In the genomic region with DNA sequence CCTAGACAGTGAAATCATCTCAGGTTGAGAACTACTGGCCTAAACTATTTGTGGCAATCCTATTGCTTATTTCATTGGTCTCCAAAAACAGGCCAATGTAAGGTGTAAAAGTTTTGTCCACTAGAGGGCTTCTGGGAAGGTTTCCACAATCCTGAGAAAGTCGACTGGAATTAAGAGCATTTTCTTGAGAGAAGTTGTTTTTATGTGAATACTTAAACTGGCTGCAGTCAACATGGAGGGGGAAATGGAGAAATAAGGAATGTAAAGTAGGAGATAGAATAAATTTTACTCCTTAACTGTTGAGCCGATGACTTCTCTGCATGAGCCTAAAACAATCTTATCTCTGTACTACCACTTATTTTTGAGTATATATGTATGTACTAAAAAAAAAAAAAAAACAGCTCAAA, we compare ENCODE assay signal across 8 cellular contexts. TPM values are rescaled to one million over a fixed set of nuclear protein-coding genes. Genes with fewer than 3 reads are reported as not detected.
A peak's percentile ranks its signal among the peaks of the same experiment; 100 is the strongest.
DNase-seq lines count a peak whose midpoint lies in the region; ATAC-seq and TF ChIP-seq lines count a peak whose summit lies in the region.

No MANE protein-coding gene starts in this region.

- H3K4me3 ChIP-seq in KMS-11 (IDR thresholded peaks at IDR 0.05; ENCODE audit: insufficient read depth, low read depth, low read length) (no peak overlapping the region), smooth muscle cell (no peak overlapping the region)

- DNase-seq in COLO829 (ENCODE audit: low spot score): peak; percentile 76
- no peak for DNase-seq in activated B cell treated with CpG ODN at 0.5 μM for 24 hours
- no peak for DNase-seq in left ventricle myocardium superior
- DNase-seq in smooth muscle cell (lab: John Stamatoyannopoulos, UW; ENCODE audit: unreplicated experiment): no peak
- no peak for DNase-seq in GM19238 (ENCODE audit: insufficient read length, low spot score)

- H3K36me3 ChIP-seq in KMS-11 (ENCODE audit: insufficient read depth) (no peaks in the 10 kb centered on the region), smooth muscle cell (ENCODE audit: low read depth) (no peaks in the 10 kb centered on the region)

- peaks cover 8% of the 10 kb centered on the region for H3K4me1 Mint-ChIP-seq in activated B cell treated with CpG ODN at 0.5 μM for 24 hours

- H3K27me3 ChIP-seq in KMS-11 (ENCODE audit: insufficient read depth, low read depth): no peaks in the 10 kb centered on the region
- H3K27me3 ChIP-seq in smooth muscle cell (ENCODE audit: low read depth): no peaks in the 10 kb centered on the region

- no peak overlapping the region for H3K27ac Mint-ChIP-seq in activated B cell treated with CpG ODN at 0.5 μM for 24 hours

- H3K9me3 ChIP-seq in smooth muscle cell (replicated peaks; ENCODE audit: low read depth): no peaks in the 10 kb centered on the region

- no peak overlapping the region for H3K4me3 Mint-ChIP-seq in activated B cell treated with CpG ODN at 0.5 μM for 24 hours

- TF ChIP-seq CTCF in KMS-11 (conservative IDR thresholded peaks at IDR 0.05; ENCODE audit: low read depth, low read length) (peak; percentile 88), activated B cell treated with CpG ODN at 0.5 μM for 24 hours (IDR thresholded peaks at IDR 0.05) (peak; percentile 34), smooth muscle cell (IDR thresholded peaks at IDR 0.05; ENCODE audit: borderline replicate concordance, insufficient read depth, poor library complexity, severe bottlenecking) (peak; percentile 80)

- POLR2A ChIA-PET in activated B cell treated with CpG ODN at 0.5 μM for 24 hours (lab: Charles Lee): interaction anchor here (0.5 to 0.7 kb wide), 2 partner anchors 15 to 485 kb away, joined by 3 read pairs; no protein-coding TSS in a partner anchor

- ATAC-seq in GM18868 (IDR thresholded peaks at IDR 0.05; ENCODE audit: unreplicated experiment) (peak; percentile 59), activated B cell treated with CpG ODN at 0.5 μM for 24 hours (ENCODE audit: low read depth) (peak; percentile 34), left ventricle myocardium superior (peak; percentile 51), HG03520 (IDR thresholded peaks at IDR 0.05; ENCODE audit: unreplicated experiment) (no peak)

- no peak overlapping the region for H3K4me2 ChIP-seq in KMS-11
- H3K4me2 ChIP-seq in smooth muscle cell: no peak overlapping the region

- H2AFZ ChIP-seq in KMS-11 (ENCODE audit: low read depth): no peak overlapping the region
- no peak overlapping the region for H2AFZ ChIP-seq in smooth muscle cell (ENCODE audit: low read depth)

- intact Hi-C loops in activated B cell treated with CpG ODN at 0.5 μM for 24 hours (cut with micrococcal nuclease): loop anchor here (1.0 to 2.0 kb wide), 3 partner anchors 10 to 465 kb away; a partner anchor contains a TSS
- intact Hi-C loops in left ventricle myocardium superior (cut with micrococcal nuclease): loop anchor here (10.0 kb wide), 1 partner anchor 465 kb away; no protein-coding TSS in a partner anchor

- H3K9ac ChIP-seq in KMS-11: no peak overlapping the region
- H3K9ac ChIP-seq in smooth muscle cell (ENCODE audit: low read depth): no peak overlapping the region

- no peaks in the 10 kb centered on the region for H3K27me3 Mint-ChIP-seq in activated B cell treated with CpG ODN at 0.5 μM for 24 hours

- no peaks in the 10 kb centered on the region for H3F3A ChIP-seq in smooth muscle cell (ENCODE audit: low read depth)

- CTCF ChIA-PET in activated B cell treated with CpG ODN at 0.5 μM for 24 hours (lab: Charles Lee): interaction anchor here (0.8 to 1.2 kb wide), 4 partner anchors 10 to 524 kb away, joined by 3 to 6 read pairs (median 4); a partner anchor contains a TSS

- H4K20me1 ChIP-seq in KMS-11 (ENCODE audit: insufficient read depth): no peaks in the 10 kb centered on the region
- H4K20me1 ChIP-seq in smooth muscle cell (ENCODE audit: low read depth): no peaks in the 10 kb centered on the region

- H3K79me2 ChIP-seq in KMS-11 (ENCODE audit: insufficient read depth, low read depth): no peaks in the 10 kb centered on the region
- H3K79me2 ChIP-seq in smooth muscle cell (ENCODE audit: low read depth): no peaks in the 10 kb centered on the region

- no peaks in the 10 kb centered on the region for H3K9me3 Mint-ChIP-seq in activated B cell treated with CpG ODN at 0.5 μM for 24 hours

- H3K27ac ChIP-seq in KMS-11 (no peak overlapping the region), smooth muscle cell (ENCODE audit: low read depth) (no peak overlapping the region)

- H3K4me1 ChIP-seq in KMS-11 (ENCODE audit: low read depth, poor library complexity, severe bottlenecking) (no peaks in the 10 kb centered on the region), smooth muscle cell (ENCODE audit: low read depth) (no peaks in the 10 kb centered on the region)

- H3K36me3 Mint-ChIP-seq in activated B cell treated with CpG ODN at 0.5 μM for 24 hours (ENCODE audit: low read depth): no peaks in the 10 kb centered on the region

- WGBS in smooth muscle cell (ENCODE audit: low lambda C conversion rate): 45% methylated on average over 2 of the region's 2 CpGs

RNA-seq across cellular contexts. Expression of a gene that starts 11.0 kb away (rescaled TPM):
- total RNA-seq in activated B cell treated with CpG ODN at 0.5 μM for 24 hours (87.3 and 90.5 TPM in 2 replicates), left ventricle myocardium superior (57.5 TPM), smooth muscle cell (135 and 136 TPM in 2 replicates)
- polyA plus RNA-seq in smooth muscle cell: 110 and 113 TPM in 2 replicates

RNA-seq across cellular contexts. Expression of a gene that starts 55.6 kb away (rescaled TPM):
- total RNA-seq in activated B cell treated with CpG ODN at 0.5 μM for 24 hours: 29.9 and 38.6 TPM in 2 replicates
- total RNA-seq in left ventricle myocardium superior: 75.8 TPM
- 57.9 and 73.3 TPM in 2 replicates for total RNA-seq in smooth muscle cell
- 19.1 and 33.0 TPM in 2 replicates for polyA plus RNA-seq in smooth muscle cell

Comparison
In these comparisons a context has a peak if more than half of its experiments do, and no peak if none do; other contexts are left out.
1. CTCF ChIP-seq: peak in every context shown above with its lines; median percentile 88 in KMS-11; 80 in smooth muscle cell; 34 in activated B cell treated with CpG ODN at 0.5 μM for 24 hours.